31 cellular contexts compared by ENCODE assay signal in genomic region chrX:130158311-130158710, GRCh38.
"Had no signal": no experiment of that assay in that cellular context is flagged by ENCODE, and none has a peak within 500 bp of the region (broad histone marks: within the 10 kb centered on the region; RNA-seq: fewer than 3 reads in every experiment).

No MANE protein-coding gene starts in this region.

- FAIRE-seq: endometrium, endothelial cell of umbilical vein had no signal

- H3K27me3 ChIP-seq: adrenal gland, cardiac muscle cell, colonic mucosa, esophagus squamous epithelium, gastroesophageal sphincter had no signal

- H3K27ac ChIP-seq: adrenal gland, breast epithelium, cardiac muscle cell, colonic mucosa, epithelial cell of prostate, esophagus squamous epithelium, gastroesophageal sphincter had no signal

- ATAC-seq: activated CD8-positive, alpha-beta memory T cell treated with anti-CD3 and anti-CD28 coated beads, Interleukin-2, amount 10 ng/mL, durations not matched to agents 7 days and 5 days; activated CD8-positive, alpha-beta T cell treated with anti-CD3 and anti-CD28 coated beads, Interleukin-2, amount 10 ng/mL, durations not matched to agents 7 days and 5 days; activated naive CD8-positive, alpha-beta T cell treated with anti-CD3 and anti-CD28 coated beads, Interleukin-2, amount 50 U/mL, for 24 hours; gastroesophageal sphincter; T-cell had no signal

- H3K4me1 ChIP-seq: breast epithelium, colonic mucosa, esophagus squamous epithelium had no signal

- DNase-seq: activated CD4-positive, alpha-beta memory T cell treated with anti-CD3 and anti-CD28 coated beads for 36 hours; activated CD4-positive, alpha-beta T cell treated with anti-CD3 and anti-CD28 coated beads for 36 hours; activated CD4-positive, alpha-beta T cell treated with anti-CD3 and anti-CD28 coated beads, Interleukin-2, amount 10 ng/mL, durations not matched to agents 24 days and 14 days; activated CD4-positive, CD25-positive, alpha-beta regulatory T cell; activated CD4-positive, CD25-positive, alpha-beta regulatory T cell treated with anti-CD3 and anti-CD28 coated beads, Interleukin-2, amount 50 U/mL, for 72 hours; activated CD8-positive, alpha-beta memory T cell treated with anti-CD3 and anti-CD28 coated beads, Interleukin-2, amount 10 ng/mL, durations not matched to agents 7 days and 5 days; activated CD8-positive, alpha-beta memory T cell treated with anti-CD3 and anti-CD28 coated beads, Interleukin-2, amount 50 U/mL, for 4 hours; activated CD8-positive, alpha-beta T cell treated with anti-CD3 and anti-CD28 coated beads, Interleukin-2, amount 10 ng/mL, durations not matched to agents 7 days and 5 days; activated effector memory CD4-positive, alpha-beta T cell treated with anti-CD3 and anti-CD28 coated beads, Interleukin-2, amount 50 U/mL, for 16 hours; activated naive CD4-positive, alpha-beta T cell treated with anti-CD3 and anti-CD28 coated beads for 36 hours; activated naive CD8-positive, alpha-beta T cell treated with anti-CD3 and anti-CD28 coated beads for 36 hours; activated naive CD8-positive, alpha-beta T cell treated with anti-CD3 and anti-CD28 coated beads, Interleukin-2, amount 50 U/mL, for 24 hours; activated T-cell treated with anti-CD3 and anti-CD28 coated beads, Interleukin-2, amount 50 U/mL, for 1 hour; adrenal gland; amygdala; aorta; central memory CD4-positive, alpha-beta T cell; cerebellar nuclear complex; colonic mucosa; effector CD8-positive, alpha-beta T cell; esophagus squamous epithelium; foreskin melanocyte; head of caudate nucleus; T-cell; T1000 had no signal

- H3K9me3 ChIP-seq: adrenal gland, breast epithelium, colonic mucosa, esophagus squamous epithelium, gastroesophageal sphincter had no signal

- H3K4me3 ChIP-seq: adrenal gland, breast epithelium, cardiac muscle cell, colonic mucosa, esophagus squamous epithelium, gastroesophageal sphincter had no signal

- H3K36me3 ChIP-seq: adrenal gland, breast epithelium, colonic mucosa, esophagus squamous epithelium, gastroesophageal sphincter had no signal
